In genomic region chr12:32155911-32156585, GRCh38 we compare ENCODE assay signal across 15 cellular contexts. TPM values are rescaled to one million over a fixed set of nuclear protein-coding genes. Genes with fewer than 3 reads are reported as not detected.
DNase-seq lines count a peak whose midpoint lies in the region; ATAC-seq and TF ChIP-seq lines count a peak whose summit lies in the region.
"Had no signal": no experiment of that assay in that cellular context is flagged by ENCODE, and none has a peak within 500 bp of the region (broad histone marks: within the 10 kb centered on the region; RNA-seq: fewer than 3 reads in every experiment).

No MANE protein-coding gene starts in this region.

- no peak for TF ChIP-seq EP300 in transverse colon (IDR thresholded peaks at IDR 0.05; ENCODE audit: low read depth)

- no peak for TF ChIP-seq POLR2A in transverse colon (IDR thresholded peaks at IDR 0.05)

- no peak for ATAC-seq in HG03135 (IDR thresholded peaks at IDR 0.05; ENCODE audit: unreplicated experiment)
- ATAC-seq: natural killer cell treated with Interleukin-12 subunit alpha and Interleukin-12 subunit beta and Interleukin-15 and Interleukin-18, amount 100 ng/mL, for 72 hours had no signal

- no peak for TF ChIP-seq CTCF in transverse colon (IDR thresholded peaks at IDR 0.05)

- DNase-seq in COLO668 (lab: John Stamatoyannopoulos, UW; ENCODE audit: unreplicated experiment) (peak; percentile 1), HAP-1 (ENCODE audit: low spot score in 2 of 2) (peak; percentile 62 to 64), NCI-H524 treated with DMSO at 0.1 percent for 48 hours (lab: John Stamatoyannopoulos, UW) (peak; percentile 88), cerebellar cortex (ENCODE audit: low spot score) (peak; percentile 34), HK-2 (ENCODE audit: unreplicated experiment) (no peak), transverse colon (no peak), NCI-H1092 (lab: John Stamatoyannopoulos, UW) (no peak)
- DNase-seq: amniotic stem cell, Calu3, head of caudate nucleus, mesenchymal stem cell, NCI-H187 treated with DMSO at 0.1 percent for 48 hours, OCI-M1 had no signal

- 74 to 75% methylated on average over 2 to 5 of the region's 5 CpGs for WGBS in transverse colon (ENCODE audit: low coverage in 1 of 2), 2 donors

- H3K4me1 ChIP-seq in HAP-1 (peaks cover 30% of the 10 kb centered on the region), transverse colon (no peaks in the 10 kb centered on the region)

- intact Hi-C loops in transverse colon (cut with DNase I; ENCODE audit: low total_unique reads), result no loop called here

- in situ Hi-C loops in HAP-1 (cut with MboI; ENCODE audit: low sequenced_read_pairs) (no loop called here), transverse colon (cut with MboI; ENCODE audit: low pct_ligation_motif_present in 1 of 4, low pct_unique_long_range_greater_than_20kb in 1 of 4, low sequenced_read_pairs in 3 of 4) (no loop called here)

- no peaks in the 10 kb centered on the region for H3K27me3 ChIP-seq in HAP-1 (ENCODE audit: low read depth)
- no peaks in the 10 kb centered on the region for H3K27me3 ChIP-seq in transverse colon

- H3K9me3 ChIP-seq in HAP-1 (no peaks in the 10 kb centered on the region), transverse colon (no peaks in the 10 kb centered on the region)

- no peak overlapping the region for H3K27ac ChIP-seq in transverse colon

- H3K4me3 ChIP-seq in HAP-1 (no peak overlapping the region), transverse colon (no peak overlapping the region)

- H3K36me3 ChIP-seq in HAP-1 (replicated peaks) (no peaks in the 10 kb centered on the region), transverse colon (no peaks in the 10 kb centered on the region)

RNA-seq across cellular contexts. Expression of gene BICD1, which starts 49.4 kb away (rescaled TPM):
- 10 to 100 TPM in 1 of 4 donors, 1 to 10 TPM in 2, under 1 TPM in 1; 0.75 to 27.7 (median 5.2) TPM for total RNA-seq in transverse colon

Comparison
In these comparisons a context has a peak if more than half of its experiments do, and no peak if none do; other contexts are left out.
1. DNase-seq: peak in COLO668 (single experiment), HAP-1 (2 of 2), NCI-H524 treated with DMSO at 0.1 percent for 48 hours (single experiment) and cerebellar cortex (single experiment); none in HK-2 (single experiment), transverse colon (single experiment) and NCI-H1092 (single experiment).